ENCODE assay signal across 1 cellular context in the genomic region with DNA sequence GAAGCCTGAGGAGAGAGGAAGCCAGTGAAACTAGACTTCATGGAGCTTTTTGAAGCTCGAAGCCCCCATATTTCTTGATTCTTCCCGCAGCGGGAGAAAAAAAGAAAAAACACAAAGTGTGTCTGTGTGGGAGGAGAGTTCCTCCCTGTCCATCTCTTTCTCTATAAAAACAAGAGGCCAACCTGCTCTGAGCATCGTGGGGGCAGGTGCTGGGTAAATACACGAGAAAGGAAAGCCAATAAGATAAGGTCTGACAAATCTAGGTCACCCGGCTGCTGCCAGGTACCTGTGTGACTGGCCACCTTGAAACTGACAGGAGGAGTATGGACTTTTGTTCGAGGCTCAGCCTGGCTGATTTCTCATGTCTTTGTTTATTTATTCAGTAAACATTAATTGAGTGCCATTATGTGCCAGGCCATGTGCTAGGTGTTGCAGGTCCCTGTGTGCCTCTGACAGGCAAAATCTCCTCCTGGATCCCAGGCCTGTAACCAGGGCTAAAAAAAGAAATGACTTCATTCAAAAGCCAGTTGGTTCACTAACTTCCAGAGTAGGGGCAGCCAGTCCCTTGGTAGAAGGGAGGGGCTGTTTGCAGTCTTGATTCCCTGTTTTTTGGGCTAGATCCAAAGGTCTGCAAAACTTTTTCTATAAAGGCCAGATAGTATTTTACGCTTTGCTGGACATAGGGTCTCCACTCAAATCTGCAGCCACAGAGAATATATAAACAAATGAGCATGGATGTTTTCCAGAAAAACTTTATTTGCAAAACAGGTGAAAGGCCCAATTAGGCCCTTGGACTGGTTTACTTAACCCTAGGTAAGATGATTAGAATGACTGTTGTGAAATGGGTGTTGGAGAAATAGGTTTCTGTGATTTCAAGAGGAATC.
TF ChIP-seq lines count a peak whose summit lies in the region.

No MANE protein-coding gene starts in this region.

TF ChIP-seq in HepG2, 621 proteins besides CTCF, POLR2A, EP300 and RAD21 (continued from another document and continues in another):
- peak; percentile 90 for TF ChIP-seq MTA1 (CRISPR knock-in tag; IDR thresholded peaks at IDR 0.05; ENCODE audit: borderline replicate concordance)
- peak; percentile 73; the same call in 1 of the 2 replicates for TF ChIP-seq MBD4 (IDR thresholded peaks at IDR 0.05; ENCODE audit: borderline replicate concordance, low read length)
- TF ChIP-seq NCOA5 (CRISPR knock-in tag; IDR thresholded peaks at IDR 0.05) = no peak
- no peak for TF ChIP-seq ZNF282 (IDR thresholded peaks at IDR 0.05; ENCODE audit: partially characterized antibody)
- TF ChIP-seq, protein P1, sequence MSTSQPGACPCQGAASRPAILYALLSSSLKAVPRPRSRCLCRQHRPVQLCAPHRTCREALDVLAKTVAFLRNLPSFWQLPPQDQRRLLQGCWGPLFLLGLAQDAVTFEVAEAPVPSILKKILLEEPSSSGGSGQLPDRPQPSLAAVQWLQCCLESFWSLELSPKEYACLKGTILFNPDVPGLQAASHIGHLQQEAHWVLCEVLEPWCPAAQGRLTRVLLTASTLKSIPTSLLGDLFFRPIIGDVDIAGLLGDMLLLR (CRISPR knock-in tag; IDR thresholded peaks at IDR 0.05) = 0 out of 2 replicates have a peak, but pooled peaks have one; percentile 2
- TF ChIP-seq ZNF136 (CRISPR knock-in tag; IDR thresholded peaks at IDR 0.05; ENCODE audit: low read depth) = 0 out of 2 replicates have a peak, but pooled peaks have one; percentile 45
- no peak for TF ChIP-seq PAX8 (CRISPR knock-in tag; IDR thresholded peaks at IDR 0.05; ENCODE audit: borderline replicate concordance)
- peak; percentile 65 for TF ChIP-seq CCAR2 (optimal IDR thresholded peaks at IDR 0.05; ENCODE audit: low read depth, low read length)
- TF ChIP-seq, protein P2, sequence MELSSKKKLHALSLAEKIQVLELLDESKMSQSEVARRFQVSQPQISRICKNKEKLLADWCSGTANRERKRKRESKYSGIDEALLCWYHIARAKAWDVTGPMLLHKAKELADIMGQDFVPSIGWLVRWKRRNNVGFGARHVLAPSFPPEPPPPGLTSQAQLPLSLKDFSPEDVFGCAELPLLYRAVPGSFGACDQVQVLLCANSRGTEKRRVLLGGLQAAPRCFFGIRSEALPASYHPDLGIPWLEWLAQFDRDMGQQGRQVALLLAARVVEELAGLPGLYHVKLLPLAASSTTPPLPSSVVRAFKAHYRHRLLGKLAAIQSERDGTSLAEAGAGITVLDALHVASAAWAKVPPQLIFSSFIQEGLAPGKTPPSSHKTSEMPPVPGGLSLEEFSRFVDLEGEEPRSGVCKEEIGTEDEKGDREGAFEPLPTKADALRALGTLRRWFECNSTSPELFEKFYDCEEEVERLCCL (CRISPR knock-in tag; IDR thresholded peaks at IDR 0.05; ENCODE audit: borderline replicate concordance) = no peak
- no peak for TF ChIP-seq ZNF891 (CRISPR knock-in tag; IDR thresholded peaks at IDR 0.05)
- no peak for TF ChIP-seq ZNF138 (CRISPR knock-in tag; IDR thresholded peaks at IDR 0.05; ENCODE audit: low read depth)
- TF ChIP-seq EED (CRISPR knock-in tag; IDR thresholded peaks at IDR 0.05) = no peak
- TF ChIP-seq ZMAT3 (CRISPR knock-in tag; conservative IDR thresholded peaks at IDR 0.05) = peak; percentile 86
- peak; percentile 86; the same call in 1 of the 2 replicates for TF ChIP-seq JDP2 (CRISPR knock-in tag; IDR thresholded peaks at IDR 0.05; ENCODE audit: borderline replicate concordance)
- TF ChIP-seq, protein P3, sequence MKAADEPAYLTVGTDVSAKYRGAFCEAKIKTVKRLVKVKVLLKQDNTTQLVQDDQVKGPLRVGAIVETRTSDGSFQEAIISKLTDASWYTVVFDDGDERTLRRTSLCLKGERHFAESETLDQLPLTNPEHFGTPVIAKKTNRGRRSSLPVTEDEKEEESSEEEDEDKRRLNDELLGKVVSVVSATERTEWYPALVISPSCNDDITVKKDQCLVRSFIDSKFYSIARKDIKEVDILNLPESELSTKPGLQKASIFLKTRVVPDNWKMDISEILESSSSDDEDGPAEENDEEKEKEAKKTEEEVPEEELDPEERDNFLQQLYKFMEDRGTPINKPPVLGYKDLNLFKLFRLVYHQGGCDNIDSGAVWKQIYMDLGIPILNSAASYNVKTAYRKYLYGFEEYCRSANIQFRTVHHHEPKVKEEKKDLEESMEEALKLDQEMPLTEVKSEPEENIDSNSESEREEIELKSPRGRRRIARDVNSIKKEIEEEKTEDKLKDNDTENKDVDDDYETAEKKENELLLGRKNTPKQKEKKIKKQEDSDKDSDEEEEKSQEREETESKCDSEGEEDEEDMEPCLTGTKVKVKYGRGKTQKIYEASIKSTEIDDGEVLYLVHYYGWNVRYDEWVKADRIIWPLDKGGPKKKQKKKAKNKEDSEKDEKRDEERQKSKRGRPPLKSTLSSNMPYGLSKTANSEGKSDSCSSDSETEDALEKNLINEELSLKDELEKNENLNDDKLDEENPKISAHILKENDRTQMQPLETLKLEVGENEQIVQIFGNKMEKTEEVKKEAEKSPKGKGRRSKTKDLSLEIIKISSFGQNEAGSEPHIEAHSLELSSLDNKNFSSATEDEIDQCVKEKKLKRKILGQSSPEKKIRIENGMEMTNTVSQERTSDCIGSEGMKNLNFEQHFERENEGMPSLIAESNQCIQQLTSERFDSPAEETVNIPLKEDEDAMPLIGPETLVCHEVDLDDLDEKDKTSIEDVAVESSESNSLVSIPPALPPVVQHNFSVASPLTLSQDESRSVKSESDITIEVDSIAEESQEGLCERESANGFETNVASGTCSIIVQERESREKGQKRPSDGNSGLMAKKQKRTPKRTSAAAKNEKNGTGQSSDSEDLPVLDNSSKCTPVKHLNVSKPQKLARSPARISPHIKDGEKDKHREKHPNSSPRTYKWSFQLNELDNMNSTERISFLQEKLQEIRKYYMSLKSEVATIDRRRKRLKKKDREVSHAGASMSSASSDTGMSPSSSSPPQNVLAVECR (CRISPR knock-in tag; IDR thresholded peaks at IDR 0.05; ENCODE audit: borderline replicate concordance) = peak; percentile 87; the same call in 1 of the 2 replicates
- TF ChIP-seq ZNF605 (CRISPR knock-in tag; IDR thresholded peaks at IDR 0.05) = peak; percentile 84
- TF ChIP-seq NCOA1 (CRISPR knock-in tag; IDR thresholded peaks at IDR 0.05) = no peak
- no peak for TF ChIP-seq PTBP1 (IDR thresholded peaks at IDR 0.05; ENCODE audit: low read depth, low read length, poor library complexity, severe bottlenecking)
- TF ChIP-seq TEAD2 (CRISPR knock-in tag; IDR thresholded peaks at IDR 0.05) = no peak
- TF ChIP-seq, protein P4, sequence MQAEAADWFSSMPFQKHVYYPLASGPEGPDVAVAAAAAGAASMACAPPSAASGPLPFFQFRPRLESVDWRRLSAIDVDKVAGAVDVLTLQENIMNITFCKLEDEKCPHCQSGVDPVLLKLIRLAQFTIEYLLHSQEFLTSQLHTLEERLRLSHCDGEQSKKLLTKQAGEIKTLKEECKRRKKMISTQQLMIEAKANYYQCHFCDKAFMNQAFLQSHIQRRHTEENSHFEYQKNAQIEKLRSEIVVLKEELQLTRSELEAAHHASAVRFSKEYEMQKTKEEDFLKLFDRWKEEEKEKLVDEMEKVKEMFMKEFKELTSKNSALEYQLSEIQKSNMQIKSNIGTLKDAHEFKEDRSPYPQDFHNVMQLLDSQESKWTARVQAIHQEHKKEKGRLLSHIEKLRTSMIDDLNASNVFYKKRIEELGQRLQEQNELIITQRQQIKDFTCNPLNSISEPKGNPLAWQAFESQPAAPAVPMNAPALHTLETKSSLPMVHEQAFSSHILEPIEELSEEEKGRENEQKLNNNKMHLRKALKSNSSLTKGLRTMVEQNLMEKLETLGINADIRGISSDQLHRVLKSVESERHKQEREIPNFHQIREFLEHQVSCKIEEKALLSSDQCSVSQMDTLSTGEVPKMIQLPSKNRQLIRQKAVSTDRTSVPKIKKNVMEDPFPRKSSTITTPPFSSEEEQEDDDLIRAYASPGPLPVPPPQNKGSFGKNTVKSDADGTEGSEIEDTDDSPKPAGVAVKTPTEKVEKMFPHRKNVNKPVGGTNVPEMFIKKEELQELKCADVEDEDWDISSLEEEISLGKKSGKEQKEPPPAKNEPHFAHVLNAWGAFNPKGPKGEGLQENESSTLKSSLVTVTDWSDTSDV (CRISPR knock-in tag; IDR thresholded peaks at IDR 0.05) = no peak
- peak; percentile 92; the same call in 1 of the 2 replicates for TF ChIP-seq NCOR1 (IDR thresholded peaks at IDR 0.05; ENCODE audit: borderline replicate concordance, low read length)
- no peak for TF ChIP-seq GABPB1 (CRISPR knock-in tag; IDR thresholded peaks at IDR 0.05)
- TF ChIP-seq, protein P5, sequence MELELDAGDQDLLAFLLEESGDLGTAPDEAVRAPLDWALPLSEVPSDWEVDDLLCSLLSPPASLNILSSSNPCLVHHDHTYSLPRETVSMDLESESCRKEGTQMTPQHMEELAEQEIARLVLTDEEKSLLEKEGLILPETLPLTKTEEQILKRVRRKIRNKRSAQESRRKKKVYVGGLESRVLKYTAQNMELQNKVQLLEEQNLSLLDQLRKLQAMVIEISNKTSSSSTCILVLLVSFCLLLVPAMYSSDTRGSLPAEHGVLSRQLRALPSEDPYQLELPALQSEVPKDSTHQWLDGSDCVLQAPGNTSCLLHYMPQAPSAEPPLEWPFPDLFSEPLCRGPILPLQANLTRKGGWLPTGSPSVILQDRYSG (CRISPR knock-in tag; IDR thresholded peaks at IDR 0.05) = no peak
- TF ChIP-seq, protein P6, sequence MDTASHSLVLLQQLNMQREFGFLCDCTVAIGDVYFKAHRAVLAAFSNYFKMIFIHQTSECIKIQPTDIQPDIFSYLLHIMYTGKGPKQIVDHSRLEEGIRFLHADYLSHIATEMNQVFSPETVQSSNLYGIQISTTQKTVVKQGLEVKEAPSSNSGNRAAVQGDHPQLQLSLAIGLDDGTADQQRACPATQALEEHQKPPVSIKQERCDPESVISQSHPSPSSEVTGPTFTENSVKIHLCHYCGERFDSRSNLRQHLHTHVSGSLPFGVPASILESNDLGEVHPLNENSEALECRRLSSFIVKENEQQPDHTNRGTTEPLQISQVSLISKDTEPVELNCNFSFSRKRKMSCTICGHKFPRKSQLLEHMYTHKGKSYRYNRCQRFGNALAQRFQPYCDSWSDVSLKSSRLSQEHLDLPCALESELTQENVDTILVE (CRISPR knock-in tag; IDR thresholded peaks at IDR 0.05) = peak; percentile 82
- TF ChIP-seq BORCS8-MEF2B (CRISPR knock-in tag; IDR thresholded peaks at IDR 0.05) = peak; percentile 78; the same call in 1 of the 2 replicates
- TF ChIP-seq TBX2 (CRISPR knock-in tag; IDR thresholded peaks at IDR 0.05; ENCODE audit: borderline replicate concordance) = peak; percentile 99
- 0 out of 2 replicates have a peak, but pooled peaks have one; percentile 30 for TF ChIP-seq ZFP36L2 (CRISPR knock-in tag; IDR thresholded peaks at IDR 0.05)
- no peak; the same call in 1 of the 2 replicates for TF ChIP-seq ATRX (CRISPR knock-in tag; IDR thresholded peaks at IDR 0.05; ENCODE audit: borderline replicate concordance)
- TF ChIP-seq ZNF629 (CRISPR knock-in tag; conservative IDR thresholded peaks at IDR 0.05) = peak; percentile 39
- TF ChIP-seq SNAPC2 (CRISPR knock-in tag; IDR thresholded peaks at IDR 0.05) = 0 out of 2 replicates have a peak, but pooled peaks have one; percentile 82
- TF ChIP-seq, protein P7, sequence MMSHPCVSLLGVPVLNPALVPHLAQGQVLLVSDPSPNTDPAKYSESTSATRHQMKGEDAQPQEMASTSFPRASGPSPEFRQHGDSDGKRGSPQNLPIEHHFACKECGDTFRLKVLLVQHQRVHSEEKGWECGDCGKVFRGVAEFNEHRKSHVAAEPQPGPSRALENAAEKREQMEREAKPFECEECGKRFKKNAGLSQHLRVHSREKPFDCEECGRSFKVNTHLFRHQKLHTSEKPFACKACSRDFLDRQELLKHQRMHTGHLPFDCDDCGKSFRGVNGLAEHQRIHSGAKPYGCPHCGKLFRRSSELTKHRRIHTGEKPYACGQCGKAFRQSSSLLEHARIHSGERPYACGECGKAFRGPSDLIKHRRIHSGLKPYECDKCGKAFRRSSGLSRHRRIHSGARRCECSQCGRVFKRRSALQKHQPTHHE (CRISPR knock-in tag; IDR thresholded peaks at IDR 0.05; ENCODE audit: borderline replicate concordance) = peak; percentile 81; the same call in 1 of the 2 replicates
- no peak for TF ChIP-seq AGO1 (IDR thresholded peaks at IDR 0.05; ENCODE audit: low read depth, low read length, poor library complexity, severe bottlenecking)
- TF ChIP-seq ARHGAP35 (CRISPR knock-in tag; IDR thresholded peaks at IDR 0.05; ENCODE audit: borderline replicate concordance) = no peak
- peak; percentile 96 for TF ChIP-seq NFIC (IDR thresholded peaks at IDR 0.05; ENCODE audit: low read length)
- TF ChIP-seq, protein P8, sequence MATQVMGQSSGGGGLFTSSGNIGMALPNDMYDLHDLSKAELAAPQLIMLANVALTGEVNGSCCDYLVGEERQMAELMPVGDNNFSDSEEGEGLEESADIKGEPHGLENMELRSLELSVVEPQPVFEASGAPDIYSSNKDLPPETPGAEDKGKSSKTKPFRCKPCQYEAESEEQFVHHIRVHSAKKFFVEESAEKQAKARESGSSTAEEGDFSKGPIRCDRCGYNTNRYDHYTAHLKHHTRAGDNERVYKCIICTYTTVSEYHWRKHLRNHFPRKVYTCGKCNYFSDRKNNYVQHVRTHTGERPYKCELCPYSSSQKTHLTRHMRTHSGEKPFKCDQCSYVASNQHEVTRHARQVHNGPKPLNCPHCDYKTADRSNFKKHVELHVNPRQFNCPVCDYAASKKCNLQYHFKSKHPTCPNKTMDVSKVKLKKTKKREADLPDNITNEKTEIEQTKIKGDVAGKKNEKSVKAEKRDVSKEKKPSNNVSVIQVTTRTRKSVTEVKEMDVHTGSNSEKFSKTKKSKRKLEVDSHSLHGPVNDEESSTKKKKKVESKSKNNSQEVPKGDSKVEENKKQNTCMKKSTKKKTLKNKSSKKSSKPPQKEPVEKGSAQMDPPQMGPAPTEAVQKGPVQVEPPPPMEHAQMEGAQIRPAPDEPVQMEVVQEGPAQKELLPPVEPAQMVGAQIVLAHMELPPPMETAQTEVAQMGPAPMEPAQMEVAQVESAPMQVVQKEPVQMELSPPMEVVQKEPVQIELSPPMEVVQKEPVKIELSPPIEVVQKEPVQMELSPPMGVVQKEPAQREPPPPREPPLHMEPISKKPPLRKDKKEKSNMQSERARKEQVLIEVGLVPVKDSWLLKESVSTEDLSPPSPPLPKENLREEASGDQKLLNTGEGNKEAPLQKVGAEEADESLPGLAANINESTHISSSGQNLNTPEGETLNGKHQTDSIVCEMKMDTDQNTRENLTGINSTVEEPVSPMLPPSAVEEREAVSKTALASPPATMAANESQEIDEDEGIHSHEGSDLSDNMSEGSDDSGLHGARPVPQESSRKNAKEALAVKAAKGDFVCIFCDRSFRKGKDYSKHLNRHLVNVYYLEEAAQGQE (IDR thresholded peaks at IDR 0.05; ENCODE audit: borderline replicate concordance in 1 of 2, low read depth in 1 of 2, low read length in 2 of 2) = peak in 1 of 2 experiments; percentile 80; a peak in 2 of 4 replicates
- TF ChIP-seq ZSCAN21 (CRISPR knock-in tag; IDR thresholded peaks at IDR 0.05; ENCODE audit: borderline replicate concordance) = peak; percentile 38; the same call in 1 of the 2 replicates
- no peak for TF ChIP-seq ZBTB1 (CRISPR knock-in tag; IDR thresholded peaks at IDR 0.05; ENCODE audit: borderline replicate concordance)
